Comparison of ENCODE assay signal across 18 cellular contexts in the genomic region with DNA sequence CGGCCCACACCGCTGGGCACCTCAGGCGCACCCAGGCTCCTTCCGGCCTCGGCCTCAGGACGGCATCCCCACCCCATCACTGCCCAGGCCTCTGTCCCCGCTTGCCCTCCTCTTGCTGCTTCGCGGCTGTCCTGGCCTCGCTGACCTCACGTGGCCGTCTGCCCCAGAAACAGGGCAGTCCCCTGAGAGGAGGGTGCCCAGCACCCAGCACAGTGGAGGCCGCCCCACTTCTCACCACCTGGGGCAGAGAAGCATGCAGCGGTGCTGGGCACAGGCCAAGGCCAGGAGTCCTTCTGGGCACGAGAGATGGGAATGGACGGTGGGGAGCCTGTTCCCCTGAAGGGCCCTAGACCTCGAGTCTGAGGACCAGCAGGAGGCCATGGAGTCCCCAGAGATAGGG. TPM values are rescaled to one million over a fixed set of nuclear protein-coding genes. Genes with fewer than 3 reads are reported as not detected.
DNase-seq lines count a peak whose midpoint lies in the region; ATAC-seq and TF ChIP-seq lines count a peak whose summit lies in the region.
"Had no signal": no experiment of that assay in that cellular context is flagged by ENCODE, and none has a peak within 500 bp of the region (broad histone marks: within the 10 kb centered on the region; RNA-seq: fewer than 3 reads in every experiment).

No MANE protein-coding gene starts in this region.

- no peak for ATAC-seq in activated T-cell treated with anti-CD3 and anti-CD28 coated beads, Interleukin-2, amount 50 U/mL, for 72 hours (replicated peaks in 1 of 2)
- no peak for ATAC-seq in gastrocnemius medialis
- ATAC-seq: GM23338 had no signal

- no peak overlapping the region for H3K27ac ChIP-seq in spleen
- H3K27ac ChIP-seq in gastrocnemius medialis = no peak overlapping the region
- H3K27ac ChIP-seq: 22Rv1, C4-2B, PC-9, SJSA1 had no signal

- H3K4me1 ChIP-seq in spleen (peaks cover 0 to 12% (median 0%) of the 10 kb centered on the region in 6 donors), gastrocnemius medialis (no peaks in the 10 kb centered on the region)
- H3K4me1 ChIP-seq: SJSA1 had no signal

- WGBS in spleen, 5 donors = 93 to 98% (median 96%) methylated on average over 12 to 17 of the region's 17 CpGs

- H3K27me3 ChIP-seq in spleen (replicated peaks in 1 of 7) (no peaks in the 10 kb centered on the region), gastrocnemius medialis (no peaks in the 10 kb centered on the region)
- H3K27me3 ChIP-seq: SJSA1 had no signal

- peaks cover 8% of the 10 kb centered on the region for H3K4me1 Mint-ChIP-seq in activated T-cell treated with anti-CD3 and anti-CD28 coated beads, Interleukin-2, amount 50 U/mL, for 24 hours (ENCODE audit: low read depth)
- H3K4me1 Mint-ChIP-seq in activated T-cell treated with anti-CD3 and anti-CD28 coated beads, Interleukin-2, amount 50 U/mL, for 72 hours (ENCODE audit: low read depth) = no peaks in the 10 kb centered on the region
- H3K4me1 Mint-ChIP-seq: GM23338 had no signal

- peak overlapping the region; percentile 29 for H3K27ac Mint-ChIP-seq in activated T-cell treated with anti-CD3 and anti-CD28 coated beads, Interleukin-2, amount 50 U/mL, for 24 hours
- no peak overlapping the region for H3K27ac Mint-ChIP-seq in activated T-cell treated with anti-CD3 and anti-CD28 coated beads, Interleukin-2, amount 50 U/mL, for 72 hours
- H3K27ac Mint-ChIP-seq: GM23338 had no signal

- DNase-seq in activated T-cell treated with anti-CD3 and anti-CD28 coated beads, Interleukin-2, amount 50 U/mL, for 24 hours = no peak
- no peak for DNase-seq in activated T-cell treated with anti-CD3 and anti-CD28 coated beads, Interleukin-2, amount 50 U/mL, for 72 hours
- DNase-seq in spleen (peak; percentile 61), gastrocnemius medialis (no peak)
- DNase-seq: AML-193, HCEC 1CT, MM.1S, NCI-H1092, NCI-H1436 treated with DMSO at 0.1 percent for 48 hours, NCI-H2029 treated with DMSO at 0.1 percent for 48 hours, NCI-H2171, NCI-H526, PC-9 had no signal

- H3K4me3 Mint-ChIP-seq in activated T-cell treated with anti-CD3 and anti-CD28 coated beads, Interleukin-2, amount 50 U/mL, for 24 hours = no peak overlapping the region
- no peak overlapping the region for H3K4me3 Mint-ChIP-seq in activated T-cell treated with anti-CD3 and anti-CD28 coated beads, Interleukin-2, amount 50 U/mL, for 72 hours
- H3K4me3 Mint-ChIP-seq: GM23338 had no signal

- H3K9me3 Mint-ChIP-seq in activated T-cell treated with anti-CD3 and anti-CD28 coated beads, Interleukin-2, amount 50 U/mL, for 24 hours = no peaks in the 10 kb centered on the region
- no peaks in the 10 kb centered on the region for H3K9me3 Mint-ChIP-seq in activated T-cell treated with anti-CD3 and anti-CD28 coated beads, Interleukin-2, amount 50 U/mL, for 72 hours
- H3K9me3 Mint-ChIP-seq: GM23338 had no signal

- no peaks in the 10 kb centered on the region for H3K27me3 Mint-ChIP-seq in activated T-cell treated with anti-CD3 and anti-CD28 coated beads, Interleukin-2, amount 50 U/mL, for 24 hours
- H3K27me3 Mint-ChIP-seq in activated T-cell treated with anti-CD3 and anti-CD28 coated beads, Interleukin-2, amount 50 U/mL, for 72 hours (ENCODE audit: low read depth) = no peaks in the 10 kb centered on the region

- TF ChIP-seq POLR2A in spleen (IDR thresholded peaks at IDR 0.05) (no peak), gastrocnemius medialis (IDR thresholded peaks at IDR 0.05) (no peak)

- TF ChIP-seq CTCF in spleen (IDR thresholded peaks at IDR 0.05 in 8 of 11, conservative IDR thresholded peaks at IDR 0.05 in 3 of 11) = no peak
- no peak for TF ChIP-seq CTCF in gastrocnemius medialis (IDR thresholded peaks at IDR 0.05 in 4 of 5, conservative IDR thresholded peaks at IDR 0.05 in 1 of 5)

- intact Hi-C loops in spleen (cut with DNase I; ENCODE audit: low total_unique reads) = no loop called here
- intact Hi-C loops in gastrocnemius medialis (cut with DNase I; ENCODE audit: low total_unique reads) = no loop called here

- peaks cover 69% of the 10 kb centered on the region for H3K36me3 Mint-ChIP-seq in activated T-cell treated with anti-CD3 and anti-CD28 coated beads, Interleukin-2, amount 50 U/mL, for 24 hours (ENCODE audit: low read depth)
- H3K36me3 Mint-ChIP-seq in activated T-cell treated with anti-CD3 and anti-CD28 coated beads, Interleukin-2, amount 50 U/mL, for 72 hours (ENCODE audit: insufficient read depth in 2 of 2) = no peaks in the 10 kb centered on the region

- H3K36me3 ChIP-seq in spleen = peaks cover 0 to 100% (median 77%) of the 10 kb centered on the region in 6 donors
- peaks cover 0 to 57% of the 10 kb centered on the region in 2 donors for H3K36me3 ChIP-seq in gastrocnemius medialis

- no peaks in the 10 kb centered on the region for H3K9me3 ChIP-seq in spleen
- H3K9me3 ChIP-seq in gastrocnemius medialis = no peaks in the 10 kb centered on the region
- H3K9me3 ChIP-seq: SJSA1 had no signal

- H3K4me3 ChIP-seq in spleen (no peak overlapping the region), gastrocnemius medialis (no peak overlapping the region)
- H3K4me3 ChIP-seq: GM23338, PC-9, SJSA1 had no signal

- in situ Hi-C loops in gastrocnemius medialis (cut with MboI; ENCODE audit: low sequenced_read_pairs in 4 of 4) = no loop called here

RNA-seq across cellular contexts. Expression of a gene that starts 8.9 kb away (rescaled TPM):
- 10 to 100 TPM; 45.0 to 53.5 TPM for total RNA-seq in activated T-cell treated with anti-CD3 and anti-CD28 coated beads, Interleukin-2, amount 50 U/mL, for 72 hours
- 10 to 100 TPM; 42.4 to 60.4 (median 49.1) TPM for total RNA-seq in spleen
- polyA plus RNA-seq in spleen = 10 to 100 TPM; 33.6 to 76.6 (median 41.0) TPM
- total RNA-seq in gastrocnemius medialis = 100 to 1,000 TPM; 216 to 440 (median 261) TPM

RNA-seq across cellular contexts. Expression of a gene that starts 9.3 kb away (rescaled TPM):
- 10 to 100 TPM; 11.1 to 13.5 TPM for total RNA-seq in activated T-cell treated with anti-CD3 and anti-CD28 coated beads, Interleukin-2, amount 50 U/mL, for 72 hours
- total RNA-seq in spleen (10 to 100 TPM in 6 of 7 donors, 1 to 10 TPM in 1; 9.5 to 34.9 (median 17.7) TPM), gastrocnemius medialis (10 to 100 TPM; 28.2 to 57.1 (median 49.1) TPM)
- polyA plus RNA-seq in spleen = 10 to 100 TPM; 13.8 to 23.1 (median 15.4) TPM

RNA-seq across cellular contexts. Expression of a gene that starts 24.2 kb away (rescaled TPM):
- total RNA-seq in activated T-cell treated with anti-CD3 and anti-CD28 coated beads, Interleukin-2, amount 50 U/mL, for 72 hours = under 1 TPM; 0.14 to 0.37 TPM
- total RNA-seq in spleen = under 1 TPM in 5 of 7 donors, not detected in 2; 0.21 to 0.63 (median 0.39) TPM
- under 1 TPM; 0.14 to 0.19 (median 0.17) TPM for polyA plus RNA-seq in spleen
- total RNA-seq in gastrocnemius medialis = under 1 TPM in 2 of 4 donors, not detected in 2; 0.20 to 0.22 TPM
- total RNA-seq: GM23338, LHCN-M2, PC-9, SJSA1 had no signal

RNA-seq across cellular contexts. Expression of a gene that starts 35.0 kb away (rescaled TPM):
- 10 to 100 TPM; 47.8 to 50.1 TPM for total RNA-seq in activated T-cell treated with anti-CD3 and anti-CD28 coated beads, Interleukin-2, amount 50 U/mL, for 72 hours
- total RNA-seq in spleen = 100 to 1,000 TPM in 1 of 7 donors, 10 to 100 TPM in 6; 37.5 to 103 (median 44.6) TPM
- 10 to 100 TPM; 61.9 to 84.3 (median 79.3) TPM for polyA plus RNA-seq in spleen
- 100 to 1,000 TPM in 1 of 4 donors, 10 to 100 TPM in 3; 77.3 to 163 (median 80.7) TPM for total RNA-seq in gastrocnemius medialis

RNA-seq across cellular contexts. Expression of a gene that starts 35.3 kb away (rescaled TPM):
- 10 to 100 TPM; 37.1 to 40.1 TPM for total RNA-seq in activated T-cell treated with anti-CD3 and anti-CD28 coated beads, Interleukin-2, amount 50 U/mL, for 72 hours
- 100 to 1,000 TPM in 2 of 7 donors, 10 to 100 TPM in 5; 41.4 to 114 (median 65.3) TPM for total RNA-seq in spleen
- 100 to 1,000 TPM; 111 to 266 (median 204) TPM for polyA plus RNA-seq in spleen
- total RNA-seq in gastrocnemius medialis = 100 to 1,000 TPM in 1 of 4 donors, 10 to 100 TPM in 3; 86.2 to 161 (median 88.3) TPM
